Comparison of ENCODE assay signal across 14 cellular contexts in the genomic region with DNA sequence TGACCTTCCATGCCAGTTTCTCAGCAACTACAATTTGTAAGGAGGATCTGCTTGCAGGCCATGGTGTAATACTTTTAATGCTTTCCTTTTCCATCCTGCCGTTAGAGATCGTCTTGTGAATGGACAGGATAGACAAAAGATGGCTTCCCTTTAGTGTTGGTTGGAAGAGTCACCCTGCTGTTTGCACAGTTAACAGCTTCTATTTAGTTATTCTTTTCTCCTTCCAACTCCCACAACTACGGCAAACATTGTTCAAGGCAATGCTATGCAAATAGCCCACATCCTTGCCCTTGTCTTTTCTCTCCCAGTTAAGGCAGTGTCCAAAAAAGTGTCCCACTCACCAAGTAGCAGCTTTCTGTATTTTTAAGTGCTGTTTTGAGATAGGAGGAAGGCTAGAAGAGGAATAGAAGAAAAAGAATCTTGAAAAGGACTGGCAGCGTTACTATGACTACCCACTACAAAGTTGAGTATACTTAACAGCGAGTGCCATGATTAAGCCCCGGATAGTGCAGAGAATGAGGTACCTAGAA. TPM values are rescaled to one million over a fixed set of nuclear protein-coding genes. Genes with fewer than 3 reads are reported as not detected.
DNase-seq lines count a peak whose midpoint lies in the region; ATAC-seq and FAIRE-seq lines count a peak whose summit lies in the region.
"Had no signal": no experiment of that assay in that cellular context is flagged by ENCODE, and none has a peak within 500 bp of the region (broad histone marks: within the 10 kb centered on the region; RNA-seq: fewer than 3 reads in every experiment).

No MANE protein-coding gene starts in this region.

- H3K4me3 ChIP-seq in mesodermal cell (ENCODE audit: extremely low read depth, insufficient read depth, low read length, poor library complexity, severe bottlenecking): no peak overlapping the region

- H3K27ac ChIP-seq in mesodermal cell (ENCODE audit: low read depth, low read length, severe bottlenecking): peak overlapping the region; percentile 60

- peaks cover 6% of the 10 kb centered on the region for H3K4me1 ChIP-seq in mesodermal cell (ENCODE audit: control insufficient read depth, insufficient read depth, low read length, poor library complexity, severe bottlenecking)

- ATAC-seq in GM18511 (IDR thresholded peaks at IDR 0.05; ENCODE audit: unreplicated experiment) (no peak), HG03039 (IDR thresholded peaks at IDR 0.05; ENCODE audit: unreplicated experiment) (no peak)

- 40 to 79% methylated on average over 1 to 2 of the region's 6 CpGs for WGBS in mesodermal cell (ENCODE audit: insufficient coverage in 2 of 2), 2 experiments

- no peaks in the 10 kb centered on the region for H3K9me3 ChIP-seq in mesodermal cell (ENCODE audit: control insufficient read depth, low read length)

- FAIRE-seq in RCC 7860 (lab: Jason Lieb, UNC): no peak
- FAIRE-seq: endometrium had no signal

- DNase-seq in COR-L47 (lab: John Stamatoyannopoulos, UW) (peak; percentile 2), NCI-H187 (lab: John Stamatoyannopoulos, UW) (peak; percentile 13 to 55), RCC 7860 (ENCODE audit: low spot score) (peak; percentile 13), AG08396 (ENCODE audit: low spot score) (no peak), HT-29 (ENCODE audit: low spot score) (no peak)
- DNase-seq: activated effector memory CD4-positive, alpha-beta T cell treated with anti-CD3 and anti-CD28 coated beads, Interleukin-2, amount 50 U/mL, for 16 hours; AML-193; foreskin melanocyte; KG1; Right ventricle myocardium superior had no signal

- H3K36me3 ChIP-seq in mesodermal cell (ENCODE audit: control insufficient read depth, insufficient read depth, low read length): peaks cover 7% of the 10 kb centered on the region

RNA-seq across cellular contexts. Expression of a gene that starts 12.1 kb away (rescaled TPM):
- 56.2 TPM for polyA plus RNA-seq in mesodermal cell (2013, experiment 1 of 2)
- 52.7 TPM for polyA plus RNA-seq in mesodermal cell (2013, experiment 2 of 2)
- total RNA-seq in HT-29 (2014; rRNA removed; shearing (Covaris generic)): 15.0 and 18.7 TPM in 2 replicates

RNA-seq across cellular contexts. Expression of a gene that starts 21.3 kb away (rescaled TPM):
- polyA plus RNA-seq in mesodermal cell (2013, experiment 1 of 2): 28.0 TPM
- 31.3 TPM for polyA plus RNA-seq in mesodermal cell (2013, experiment 2 of 2)
- 17.5 and 19.2 TPM in 2 replicates for total RNA-seq in HT-29 (2014; rRNA removed; shearing (Covaris generic))

RNA-seq across cellular contexts. Expression of a gene that starts 43.3 kb away (rescaled TPM):
- not detected for polyA plus RNA-seq in mesodermal cell (2013, experiment 1 of 2)
- polyA plus RNA-seq in mesodermal cell (2013, experiment 2 of 2): not detected
- not detected in 2 replicates for total RNA-seq in HT-29 (2014; rRNA removed; shearing (Covaris generic))

Comparison
In these comparisons a context has a peak if more than half of its experiments do, and no peak if none do; other contexts are left out.
1. DNase-seq: peak in COR-L47 (single experiment), NCI-H187 (2 of 2) and RCC 7860 (single experiment); none in AG08396 (single experiment) and HT-29 (single experiment).